In genomic region chr20:51507357-51508036, GRCh38 we compare ENCODE assay signal across 18 cellular contexts. TPM values are rescaled to one million over a fixed set of nuclear protein-coding genes. Genes with fewer than 3 reads are reported as not detected.
DNase-seq lines count a peak whose midpoint lies in the region; ATAC-seq and TF ChIP-seq lines count a peak whose summit lies in the region.
"Had no signal": no experiment of that assay in that cellular context is flagged by ENCODE, and none has a peak within 500 bp of the region (broad histone marks: within the 10 kb centered on the region; RNA-seq: fewer than 3 reads in every experiment).

No MANE protein-coding gene starts in this region.

- TF ChIP-seq CTCF in osteocyte (IDR thresholded peaks at IDR 0.05) (no peak), prostate gland (IDR thresholded peaks at IDR 0.05) (no peak), testis (IDR thresholded peaks at IDR 0.05) (no peak)

- CTCF ChIA-PET in activated CD4-positive, alpha-beta T cell treated with anti-CD3 and anti-CD28 coated beads, Interleukin-2, amount 10 ng/mL, durations not matched to agents 7 days and 5 days (lab: Charles Lee), result interaction anchor here (0.5 to 1.8 kb wide), 4 partner anchors 13 to 50 kb away, joined by 3 to 4 read pairs (median 4); no protein-coding TSS in a partner anchor
- CTCF ChIA-PET in T-cell (lab: Charles Lee), result no interaction called here

- ATAC-seq in T-cell (replicated peaks in 1 of 4) (no peak), GM18907 (IDR thresholded peaks at IDR 0.05; ENCODE audit: unreplicated experiment) (no peak)
- ATAC-seq: activated CD4-positive, CD25-positive, alpha-beta regulatory T cell treated with anti-CD3 and anti-CD28 coated beads, Interleukin-2, amount 50 U/mL, for 24 hours; left lobe of liver; SK-N-SH treated with all-trans-retinoic acid at 6 μM for 48 hours had no signal

- no peaks in the 10 kb centered on the region for H3K36me3 ChIP-seq in prostate gland
- H3K36me3 ChIP-seq in testis (ENCODE audit: low read depth, missing control alignments), result no peaks in the 10 kb centered on the region
- H3K36me3 ChIP-seq: BE2C, neutrophil had no signal

- H3K4me1 ChIP-seq in prostate gland (replicated peaks) (no peaks in the 10 kb centered on the region), testis (no peaks in the 10 kb centered on the region)
- H3K4me1 ChIP-seq: BE2C had no signal

- WGBS in prostate gland, result 87% methylated on average over 15 of the region's 15 CpGs
- WGBS in testis, 2 donors, result 63 to 70% methylated on average over 14 to 15 of the region's 15 CpGs

- H3K4me3 ChIP-seq in prostate gland (no peak overlapping the region), testis (no peak overlapping the region)

- H3K4me3 Mint-ChIP-seq in activated CD4-positive, alpha-beta T cell treated with anti-CD3 and anti-CD28 coated beads, Interleukin-2, amount 10 ng/mL, durations not matched to agents 7 days and 5 days, result no peak overlapping the region
- H3K4me3 Mint-ChIP-seq in T-cell (no peak overlapping the region), osteocyte (ENCODE audit: unreplicated experiment) (no peak overlapping the region)
- H3K4me3 Mint-ChIP-seq: endodermal cell had no signal

- no peaks in the 10 kb centered on the region for H3K27me3 Mint-ChIP-seq in activated CD4-positive, alpha-beta T cell treated with anti-CD3 and anti-CD28 coated beads, Interleukin-2, amount 10 ng/mL, durations not matched to agents 7 days and 5 days
- H3K27me3 Mint-ChIP-seq in T-cell (no peaks in the 10 kb centered on the region), osteocyte (ENCODE audit: unreplicated experiment) (peaks cover under 1% of the 10 kb centered on the region)

- H3K27ac ChIP-seq in prostate gland (no peak overlapping the region), testis (no peak overlapping the region)
- H3K27ac ChIP-seq: neutrophil had no signal

- no peaks in the 10 kb centered on the region for H3K9me3 ChIP-seq in prostate gland
- no peaks in the 10 kb centered on the region for H3K9me3 ChIP-seq in testis
- H3K9me3 ChIP-seq: BE2C, neutrophil had no signal

- peaks cover 76% of the 10 kb centered on the region for H3K36me3 Mint-ChIP-seq in activated CD4-positive, alpha-beta T cell treated with anti-CD3 and anti-CD28 coated beads, Interleukin-2, amount 10 ng/mL, durations not matched to agents 7 days and 5 days (ENCODE audit: low read depth)
- H3K36me3 Mint-ChIP-seq in T-cell (peaks cover 48% of the 10 kb centered on the region), osteocyte (ENCODE audit: unreplicated experiment) (no peaks in the 10 kb centered on the region)

- H3K27ac Mint-ChIP-seq in activated CD4-positive, alpha-beta T cell treated with anti-CD3 and anti-CD28 coated beads, Interleukin-2, amount 10 ng/mL, durations not matched to agents 7 days and 5 days, result peak overlapping the region; percentile 65
- H3K27ac Mint-ChIP-seq in T-cell (peak overlapping the region; percentile 39 to 74), osteocyte (ENCODE audit: unreplicated experiment) (peak overlapping the region; percentile 32)
- H3K27ac Mint-ChIP-seq: endodermal cell had no signal

- intact Hi-C loops in prostate gland (cut with DNase I), result no loop called here
- intact Hi-C loops in testis (cut with DNase I; ENCODE audit: low total_unique reads), result no loop called here

- DNase-seq in activated CD4-positive, alpha-beta T cell treated with anti-CD3 and anti-CD28 coated beads, Interleukin-2, amount 10 ng/mL, durations not matched to agents 7 days and 5 days, result no peak
- no peak for DNase-seq in activated CD4-positive, alpha-beta T cell treated with anti-CD3 and anti-CD28 coated beads for 1 hour
- DNase-seq in T-cell, result no peak
- peak; percentile 58 for DNase-seq in fibroblast of gingiva (ENCODE audit: low read depth)
- no peak for DNase-seq in osteocyte (ENCODE audit: extremely low spot score, unreplicated experiment)
- no peak for DNase-seq in prostate gland (ENCODE audit: low spot score)
- no peak for DNase-seq in testis
- DNase-seq: BE2C; NCI-H1417 treated with DMSO at 0.1 percent for 48 hours; NCI-H524; stimulated activated CD8-positive, alpha-beta memory T cell treated with anti-CD3 and anti-CD28 coated beads, Interleukin-4, amount 100 ng/mL, for 48 hours; substantia nigra had no signal

- no peaks in the 10 kb centered on the region for H3K27me3 ChIP-seq in prostate gland (replicated peaks; ENCODE audit: insufficient read depth)
- no peaks in the 10 kb centered on the region for H3K27me3 ChIP-seq in testis
- H3K27me3 ChIP-seq: BE2C, neutrophil had no signal

- H3K4me1 Mint-ChIP-seq in activated CD4-positive, alpha-beta T cell treated with anti-CD3 and anti-CD28 coated beads, Interleukin-2, amount 10 ng/mL, durations not matched to agents 7 days and 5 days, result peaks cover 78% of the 10 kb centered on the region
- peaks cover 59 to 81% (median 62%) of the 10 kb centered on the region in 3 donors for H3K4me1 Mint-ChIP-seq in T-cell
- H3K4me1 Mint-ChIP-seq in osteocyte (ENCODE audit: unreplicated experiment), result peaks cover 51% of the 10 kb centered on the region

- no peaks in the 10 kb centered on the region for H3K9me3 Mint-ChIP-seq in activated CD4-positive, alpha-beta T cell treated with anti-CD3 and anti-CD28 coated beads, Interleukin-2, amount 10 ng/mL, durations not matched to agents 7 days and 5 days
- H3K9me3 Mint-ChIP-seq in T-cell (no peaks in the 10 kb centered on the region), osteocyte (ENCODE audit: unreplicated experiment) (no peaks in the 10 kb centered on the region)
- H3K9me3 Mint-ChIP-seq: endodermal cell had no signal

- TF ChIP-seq POLR2A in prostate gland (IDR thresholded peaks at IDR 0.05) (no peak), testis (IDR thresholded peaks at IDR 0.05) (no peak)

- POLR2A ChIA-PET in activated CD4-positive, alpha-beta T cell treated with anti-CD3 and anti-CD28 coated beads, Interleukin-2, amount 10 ng/mL, durations not matched to agents 7 days and 5 days (lab: Charles Lee), result interaction anchor here (0.5 kb wide), 1 partner anchor 26 kb away, joined by 3 read pairs; no protein-coding TSS in a partner anchor
- POLR2A ChIA-PET in T-cell (lab: Charles Lee), result no interaction called here

RNA-seq across cellular contexts. Expression of gene NFATC2, which starts 35.0 kb away (rescaled TPM):
- total RNA-seq in activated CD4-positive, alpha-beta T cell treated with anti-CD3 and anti-CD28 coated beads, Interleukin-2, amount 10 ng/mL, durations not matched to agents 7 days and 5 days, result 10 to 100 TPM; 62.0 to 68.8 TPM
- 10 to 100 TPM; 49.0 to 75.9 (median 67.0) TPM for total RNA-seq in T-cell
- 0.34 and 0.89 TPM in 2 replicates for total RNA-seq in osteocyte
- 1 to 10 TPM; 4.3 to 8.4 TPM for total RNA-seq in prostate gland
- 1 to 10 TPM; 5.4 to 6.5 TPM for total RNA-seq in testis
- polyA plus RNA-seq in testis (ENCODE audit: insufficient read depth, low read depth, low replicate concordance), result 7.5 TPM

Comparison
In these comparisons a context has a peak if more than half of its experiments do, and no peak if none do; other contexts are left out.
1. RNA of gene NFATC2, which starts 35.0 kb away (total RNA-seq): 62.0 to 68.8 TPM in activated CD4-positive, alpha-beta T cell treated with anti-CD3 and anti-CD28 coated beads, Interleukin-2, amount 10 ng/mL, durations not matched to agents 7 days and 5 days and 49.0 to 75.9 TPM in T-cell; 4.3 to 8.4 TPM in prostate gland, 5.4 to 6.5 TPM in testis and 0.34 to 0.89 TPM in osteocyte; every median in the first group is over 4 times any median in the second.
2. Peak in every context shown above with its lines, with median percentiles within 50 percentile points of each other: H3K27ac Mint-ChIP-seq.